ENCODE assay signal across 24 cellular contexts in genomic region chr20:62609170-62609786, GRCh38.
"Had no signal": no experiment of that assay in that cellular context is flagged by ENCODE, and none has a peak within 500 bp of the region (broad histone marks: within the 10 kb centered on the region; RNA-seq: fewer than 3 reads in every experiment).

No MANE protein-coding gene starts in this region.

- H3K4me3 Mint-ChIP-seq: activated naive CD4-positive, alpha-beta T cell treated with anti-CD3 and anti-CD28 coated beads, Interleukin-2, amount 50 U/mL, for 24 hours; activated T-cell treated with anti-CD3 and anti-CD28 coated beads, Interleukin-2, amount 50 U/mL, for 72 hours; dendritic cell treated with granulocyte-macrophage colony-stimulating factor and Interleukin-4, amounts not matched to agents 40 ng/mL and 50 ng/mL, for 4 days; naive thymus-derived CD4-positive, alpha-beta T cell; stimulated activated naive CD8-positive, alpha-beta T cell treated with anti-CD3 and anti-CD28 coated beads, Interleukin-15, amount 100 ng/mL, for 72 hours had no signal

- H3K27ac Mint-ChIP-seq: activated naive CD4-positive, alpha-beta T cell treated with anti-CD3 and anti-CD28 coated beads, Interleukin-2, amount 50 U/mL, for 24 hours; activated T-cell treated with anti-CD3 and anti-CD28 coated beads, Interleukin-2, amount 50 U/mL, for 72 hours; dendritic cell treated with granulocyte-macrophage colony-stimulating factor and Interleukin-4, amounts not matched to agents 40 ng/mL and 50 ng/mL, for 4 days had no signal

- ATAC-seq: activated T-cell treated with anti-CD3 and anti-CD28 coated beads, Interleukin-2, amount 50 U/mL, for 72 hours; heart right ventricle; mucosa of descending colon; naive thymus-derived CD4-positive, alpha-beta T cell; right lobe of liver; stimulated activated naive CD8-positive, alpha-beta T cell treated with anti-CD3 and anti-CD28 coated beads, Interleukin-15, amount 100 ng/mL, for 72 hours had no signal

- H3K27me3 Mint-ChIP-seq: activated naive CD4-positive, alpha-beta T cell treated with anti-CD3 and anti-CD28 coated beads, Interleukin-2, amount 50 U/mL, for 24 hours had no signal

- H3K36me3 Mint-ChIP-seq: activated naive CD4-positive, alpha-beta T cell treated with anti-CD3 and anti-CD28 coated beads, Interleukin-2, amount 50 U/mL, for 24 hours had no signal

- H3K9me3 Mint-ChIP-seq: activated naive CD4-positive, alpha-beta T cell treated with anti-CD3 and anti-CD28 coated beads, Interleukin-2, amount 50 U/mL, for 24 hours had no signal

- H3K36me3 ChIP-seq: ascending aorta, breast epithelium, esophagus muscularis mucosa, heart right ventricle, right lobe of liver, suprapubic skin, upper lobe of left lung had no signal

- H3K27ac ChIP-seq: ascending aorta, breast epithelium, esophagus muscularis mucosa, heart right ventricle, parathyroid adenoma, right lobe of liver, suprapubic skin, upper lobe of left lung had no signal

- DNase-seq: activated CD4-positive, CD25-positive, alpha-beta regulatory T cell treated with anti-CD3 and anti-CD28 coated beads, Interleukin-2, amount 50 U/mL, for 72 hours; activated gamma-delta T cell; activated T-cell treated with anti-CD3 and anti-CD28 coated beads, Interleukin-2, amount 50 U/mL, for 72 hours; cerebellar nuclear complex; effector CD8-positive, alpha-beta T cell; heart right ventricle; kidney glomerular epithelial cell; mesenchymal stem cell; naive thymus-derived CD4-positive, alpha-beta T cell; right lobe of liver; small intestine; stimulated activated CD4-positive, alpha-beta T cell treated with anti-CD3 and anti-CD28 coated beads, Interleukin-15, amount 100 ng/mL, for 24 hours; stimulated activated CD4-positive, alpha-beta T cell treated with anti-CD3 and anti-CD28 coated beads, Interleukin-2, amount 100 ng/mL, for 48 hours; stimulated activated naive CD8-positive, alpha-beta T cell treated with anti-CD3 and anti-CD28 coated beads, Interleukin-15, amount 100 ng/mL, for 72 hours; T1000 had no signal

- H3K27me3 ChIP-seq: ascending aorta, right lobe of liver, upper lobe of left lung had no signal

- H3K79me2 ChIP-seq: parathyroid adenoma had no signal

- H3K9ac ChIP-seq: parathyroid adenoma had no signal

- H3K4me1 Mint-ChIP-seq: activated naive CD4-positive, alpha-beta T cell treated with anti-CD3 and anti-CD28 coated beads, Interleukin-2, amount 50 U/mL, for 24 hours had no signal

- H3K9me3 ChIP-seq: ascending aorta, breast epithelium, esophagus muscularis mucosa, mucosa of descending colon, right lobe of liver, suprapubic skin had no signal

- H3K4me1 ChIP-seq: parathyroid adenoma had no signal

- H2AFZ ChIP-seq: parathyroid adenoma had no signal

- H3K4me3 ChIP-seq: ascending aorta, breast epithelium, esophagus muscularis mucosa, heart right ventricle, mucosa of descending colon, right lobe of liver, suprapubic skin, upper lobe of left lung had no signal
